Comparison of ENCODE assay signal across 21 cellular contexts in the genomic region with DNA sequence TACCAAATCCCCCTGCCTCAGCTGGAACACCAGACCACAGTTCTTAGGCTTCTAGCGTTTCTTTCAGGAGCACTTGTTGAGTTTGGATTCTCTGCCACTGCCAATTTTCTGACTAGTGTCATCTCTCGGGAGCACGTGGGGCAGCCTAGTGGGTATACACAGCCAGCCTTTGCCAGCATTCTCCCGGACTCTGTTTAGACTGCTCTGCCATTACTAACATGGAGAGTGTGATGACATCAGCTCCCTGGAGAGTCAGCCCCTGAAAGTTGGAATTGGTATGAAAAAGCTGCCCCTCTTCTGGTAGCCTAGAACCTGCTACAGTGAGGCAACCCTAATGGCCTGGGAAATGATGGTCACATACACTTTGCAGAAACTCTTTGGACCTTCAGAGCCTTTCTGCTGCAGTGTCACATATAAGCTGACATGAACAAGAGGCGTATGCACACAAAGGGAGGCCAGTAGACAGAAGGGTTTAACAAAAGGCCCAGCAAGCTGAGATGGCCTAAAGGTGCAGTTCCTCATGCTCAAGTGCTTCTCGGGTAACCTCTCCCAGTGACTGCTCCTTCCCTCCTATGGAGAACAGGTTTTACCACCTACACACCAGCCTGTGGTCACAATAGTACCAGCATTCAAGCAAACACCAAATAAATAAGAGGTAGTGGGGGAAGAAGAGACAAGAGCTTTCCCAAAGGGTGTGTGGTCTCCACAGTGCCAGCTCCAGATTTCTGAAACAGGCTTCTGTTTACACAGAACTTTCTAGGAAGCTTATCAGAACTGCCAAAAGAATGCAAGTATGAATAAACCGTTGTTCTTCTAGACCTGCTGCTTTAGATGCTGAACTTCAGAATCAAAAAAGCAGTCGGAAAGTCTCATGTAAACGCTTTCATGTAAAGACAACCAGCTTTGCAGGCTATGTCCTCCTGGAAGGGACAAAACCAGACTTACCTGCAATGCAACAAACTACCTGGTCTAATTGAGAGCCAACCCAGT. TPM values are rescaled to one million over a fixed set of nuclear protein-coding genes. Genes with fewer than 3 reads are reported as not detected.
A peak's percentile ranks its signal among the peaks of the same experiment; 100 is the strongest.
DNase-seq lines count a peak whose midpoint lies in the region; ATAC-seq and TF ChIP-seq lines count a peak whose summit lies in the region.
"Had no signal": no experiment of that assay in that cellular context is flagged by ENCODE, and none has a peak within 500 bp of the region (broad histone marks: within the 10 kb centered on the region; RNA-seq: fewer than 3 reads in every experiment).

No MANE protein-coding gene starts in this region.

- H3K9ac ChIP-seq in PC-3 (ENCODE audit: low read length) = no peak overlapping the region
- H3K9ac ChIP-seq: SK-N-SH had no signal

- no peaks in the 10 kb centered on the region for H3K27me3 Mint-ChIP-seq in type B pancreatic cell
- no peaks in the 10 kb centered on the region for H3K27me3 Mint-ChIP-seq in WTC11 (ENCODE audit: low read depth)
- H3K27me3 Mint-ChIP-seq: activated naive CD8-positive, alpha-beta T cell treated with anti-CD3 and anti-CD28 coated beads, Interleukin-2, amount 10 ng/mL, durations not matched to agents 7 days and 5 days; stimulated activated naive CD8-positive, alpha-beta T cell treated with anti-CD3 and anti-CD28 coated beads, Interleukin-15, amount 100 ng/mL, for 72 hours had no signal

- H3K4me1 ChIP-seq in PC-3 (ENCODE audit: insufficient read depth, low read length) = peaks cover 19% of the 10 kb centered on the region
- H3K4me1 ChIP-seq: A549 had no signal

- no peak overlapping the region for H3K27ac ChIP-seq in PC-3 (ENCODE audit: low read length)
- H3K27ac ChIP-seq in layer of hippocampus (ENCODE audit: low read depth, low read length) = peak overlapping the region; percentile 3
- H3K27ac ChIP-seq: A549, neutrophil had no signal

- H4K20me1 ChIP-seq in PC-3 (ENCODE audit: low read length) = no peaks in the 10 kb centered on the region

- no peak overlapping the region for H3K4me3 ChIP-seq in PC-3 (ENCODE audit: low read length)
- H3K4me3 ChIP-seq: A549 had no signal

- TF ChIP-seq CTCF in PC-3 (conservative IDR thresholded peaks at IDR 0.05; ENCODE audit: low read depth, low read length) = no peak
- TF ChIP-seq CTCF in type B pancreatic cell (conservative IDR thresholded peaks at IDR 0.05) = no peak
- TF ChIP-seq CTCF in WTC11 (IDR thresholded peaks at IDR 0.05) = no peak

- no peaks in the 10 kb centered on the region for H3K9me3 Mint-ChIP-seq in type B pancreatic cell
- H3K9me3 Mint-ChIP-seq in WTC11 = no peaks in the 10 kb centered on the region
- H3K9me3 Mint-ChIP-seq: activated naive CD8-positive, alpha-beta T cell treated with anti-CD3 and anti-CD28 coated beads, Interleukin-2, amount 10 ng/mL, durations not matched to agents 7 days and 5 days; activated T-helper 2 cell treated with anti-CD3 and anti-CD28 coated beads, Interferon-gamma antibody, Interleukin-2, Interleukin-4, amounts not matched to agents 10 μg/mL and 5 μg/mL and 100 μg/mL, durations not matched to agents 14 hours and 24 hours and 36 hours; HFFc6; stimulated activated naive CD8-positive, alpha-beta T cell treated with anti-CD3 and anti-CD28 coated beads, Interleukin-15, amount 100 ng/mL, for 72 hours had no signal

- DNase-seq in NCI-H2171 treated with DMSO at 0.1 percent for 48 hours (lab: John Stamatoyannopoulos, UW) (peak; percentile 43), NCI-H2171 (lab: John Stamatoyannopoulos, UW) (no peak), PC-3 (peak; percentile 35), type B pancreatic cell (ENCODE audit: extremely low spot score, unreplicated experiment) (no peak), 8988T (no peak), WTC11 (ENCODE audit: low spot score) (no peak)
- DNase-seq: activated CD4-positive, alpha-beta T cell treated with anti-CD3 and anti-CD28 coated beads for 1 hour; activated naive CD8-positive, alpha-beta T cell treated with anti-CD3 and anti-CD28 coated beads, Interleukin-2, amount 10 ng/mL, durations not matched to agents 7 days and 5 days; Calu3; foreskin melanocyte; GF-D8; HFFc6; SK-N-SH; stimulated activated CD4-positive, alpha-beta T cell treated with anti-CD3 and anti-CD28 coated beads, Interleukin-4, amount 100 ng/mL, for 4 hours; stimulated activated naive CD8-positive, alpha-beta T cell treated with anti-CD3 and anti-CD28 coated beads, Interleukin-15, amount 100 ng/mL, for 72 hours; T-helper 9 cell had no signal

- no peaks in the 10 kb centered on the region for H3K79me2 ChIP-seq in PC-3 (ENCODE audit: low read length)

- H3K36me3 Mint-ChIP-seq in type B pancreatic cell (peaks cover 24% of the 10 kb centered on the region), WTC11 (peaks cover 38% of the 10 kb centered on the region)

- no TSS peak for BruUV-seq in PC-3 (replicated peaks; lab: Mats Ljungman, UMichigan)

- no peaks in the 10 kb centered on the region for H3F3A ChIP-seq in PC-3 (ENCODE audit: low read length, unreplicated experiment)

- no peak overlapping the region for H3K4me2 ChIP-seq in PC-3 (ENCODE audit: low read length)
- H3K4me2 ChIP-seq: A549, SK-N-SH had no signal

- H3K9me3 ChIP-seq in PC-3 (ENCODE audit: low read length) = no peaks in the 10 kb centered on the region
- H3K9me3 ChIP-seq: A549, neutrophil, SK-N-SH had no signal

- ATAC-seq in PC-3 (peak; percentile 45; the same call in 1 of the 2 replicates), GM21737 (IDR thresholded peaks at IDR 0.05; ENCODE audit: unreplicated experiment) (no peak), WTC11 (no peak)
- ATAC-seq: A549; stimulated activated naive CD8-positive, alpha-beta T cell treated with anti-CD3 and anti-CD28 coated beads, Interleukin-15, amount 100 ng/mL, for 72 hours had no signal

- no peaks in the 10 kb centered on the region for H3K27me3 ChIP-seq in PC-3 (ENCODE audit: low read length)
- no peaks in the 10 kb centered on the region for H3K27me3 ChIP-seq in layer of hippocampus (ENCODE audit: control insufficient read depth, insufficient read depth, low read length)
- H3K27me3 ChIP-seq: neutrophil had no signal

- no peaks in the 10 kb centered on the region for H3K9me2 ChIP-seq in PC-3 (replicated peaks; ENCODE audit: low read length)
- H3K9me2 ChIP-seq: SK-N-SH had no signal

- CTCF ChIA-PET in PC-3 (lab: Charles Lee) (no interaction called here), WTC11 (lab: Charles Lee) (interaction anchor here (2.1 kb wide), 1 partner anchor 47 kb away, joined by 5 read pairs; no protein-coding TSS in a partner anchor)

- H3K4me1 Mint-ChIP-seq in type B pancreatic cell (ENCODE audit: unreplicated experiment) (peaks cover 3% of the 10 kb centered on the region), WTC11 (no peaks in the 10 kb centered on the region; the same call in 1 of the 2 replicates)
- H3K4me1 Mint-ChIP-seq: stimulated activated naive CD8-positive, alpha-beta T cell treated with anti-CD3 and anti-CD28 coated beads, Interleukin-15, amount 100 ng/mL, for 72 hours had no signal

- H3K36me3 ChIP-seq in PC-3 (ENCODE audit: low read depth, low read length) = peaks cover 6% of the 10 kb centered on the region

- H2AFZ ChIP-seq in PC-3 (ENCODE audit: low read length) = no peak overlapping the region

- H3K27ac Mint-ChIP-seq in type B pancreatic cell (peak overlapping the region; percentile 88), WTC11 (no peak overlapping the region)
- H3K27ac Mint-ChIP-seq: activated naive CD8-positive, alpha-beta T cell treated with anti-CD3 and anti-CD28 coated beads, Interleukin-2, amount 10 ng/mL, durations not matched to agents 7 days and 5 days; activated T-helper 2 cell treated with anti-CD3 and anti-CD28 coated beads, Interferon-gamma antibody, Interleukin-2, Interleukin-4, amounts not matched to agents 10 μg/mL and 5 μg/mL and 100 μg/mL, durations not matched to agents 14 hours and 24 hours and 36 hours; HFFc6 had no signal

- POLR2A ChIA-PET in PC-3 (lab: Charles Lee; ENCODE audit: unreplicated experiment) (no interaction called here), WTC11 (lab: Charles Lee) (no interaction called here)

- H3K4me3 Mint-ChIP-seq in type B pancreatic cell (peak overlapping the region; percentile 57), WTC11 (no peak overlapping the region)
- H3K4me3 Mint-ChIP-seq: activated naive CD8-positive, alpha-beta T cell treated with anti-CD3 and anti-CD28 coated beads, Interleukin-2, amount 10 ng/mL, durations not matched to agents 7 days and 5 days; HFFc6; stimulated activated naive CD8-positive, alpha-beta T cell treated with anti-CD3 and anti-CD28 coated beads, Interleukin-15, amount 100 ng/mL, for 72 hours had no signal

- intact Hi-C loops in PC-3 (cut with micrococcal nuclease) = no loop called here

TF ChIP-seq in WTC11, 78 proteins besides CTCF, POLR2A, EP300 and RAD21 (continues in another document):
- TF ChIP-seq, protein P1, sequence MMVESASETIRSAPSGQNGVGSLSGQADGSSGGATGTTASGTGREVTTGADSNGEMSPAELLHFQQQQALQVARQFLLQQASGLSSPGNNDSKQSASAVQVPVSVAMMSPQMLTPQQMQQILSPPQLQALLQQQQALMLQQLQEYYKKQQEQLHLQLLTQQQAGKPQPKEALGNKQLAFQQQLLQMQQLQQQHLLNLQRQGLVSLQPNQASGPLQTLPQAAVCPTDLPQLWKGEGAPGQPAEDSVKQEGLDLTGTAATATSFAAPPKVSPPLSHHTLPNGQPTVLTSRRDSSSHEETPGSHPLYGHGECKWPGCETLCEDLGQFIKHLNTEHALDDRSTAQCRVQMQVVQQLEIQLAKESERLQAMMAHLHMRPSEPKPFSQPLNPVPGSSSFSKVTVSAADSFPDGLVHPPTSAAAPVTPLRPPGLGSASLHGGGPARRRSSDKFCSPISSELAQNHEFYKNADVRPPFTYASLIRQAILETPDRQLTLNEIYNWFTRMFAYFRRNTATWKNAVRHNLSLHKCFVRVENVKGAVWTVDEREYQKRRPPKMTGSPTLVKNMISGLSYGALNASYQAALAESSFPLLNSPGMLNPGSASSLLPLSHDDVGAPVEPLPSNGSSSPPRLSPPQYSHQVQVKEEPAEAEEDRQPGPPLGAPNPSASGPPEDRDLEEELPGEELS (CRISPR knock-in tag; IDR thresholded peaks at IDR 0.05) = no peak
- TF ChIP-seq, protein P2, sequence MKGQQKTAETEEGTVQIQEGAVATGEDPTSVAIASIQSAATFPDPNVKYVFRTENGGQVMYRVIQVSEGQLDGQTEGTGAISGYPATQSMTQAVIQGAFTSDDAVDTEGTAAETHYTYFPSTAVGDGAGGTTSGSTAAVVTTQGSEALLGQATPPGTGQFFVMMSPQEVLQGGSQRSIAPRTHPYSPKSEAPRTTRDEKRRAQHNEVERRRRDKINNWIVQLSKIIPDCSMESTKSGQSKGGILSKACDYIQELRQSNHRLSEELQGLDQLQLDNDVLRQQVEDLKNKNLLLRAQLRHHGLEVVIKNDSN (CRISPR knock-in tag; IDR thresholded peaks at IDR 0.05) = no peak
- no peak for TF ChIP-seq JAZF1 (CRISPR knock-in tag; IDR thresholded peaks at IDR 0.05)
- no peak for TF ChIP-seq ZNF416 (CRISPR knock-in tag; IDR thresholded peaks at IDR 0.05)

RNA-seq across cellular contexts. Expression of a gene that starts 16.5 kb away (rescaled TPM):
- total RNA-seq in PC-3 (2014; rRNA removed) (2.3 and 3.9 TPM in 2 replicates), type B pancreatic cell (ENCODE audit: low replicate concordance) (5.2 and 8.3 TPM in 2 replicates), WTC11 (2021) (0.48 to 1.8 TPM (median 1.5 TPM) in 3 replicates)

RNA-seq across cellular contexts. Expression of a gene that starts 17.1 kb away (rescaled TPM):
- total RNA-seq in PC-3 (2014; rRNA removed) (0.55 TPM in 1 of 2 replicates, not detected in the other), type B pancreatic cell (ENCODE audit: low replicate concordance) (4.6 and 5.5 TPM in 2 replicates), WTC11 (2021) (0.27 to 0.50 TPM (median 0.48 TPM) in 3 replicates)
- total RNA-seq: activated T-helper 2 cell treated with anti-CD3 and anti-CD28 coated beads, Interferon-gamma antibody, Interleukin-2, Interleukin-4, amounts not matched to agents 10 μg/mL and 5 μg/mL and 100 μg/mL, durations not matched to agents 14 hours and 24 hours and 36 hours had no signal

RNA-seq across cellular contexts. Expression of a gene that starts 49.3 kb away (rescaled TPM):
- total RNA-seq in PC-3 (2014; rRNA removed) = 15.6 and 19.3 TPM in 2 replicates
- 46.0 and 58.9 TPM in 2 replicates for total RNA-seq in type B pancreatic cell (ENCODE audit: low replicate concordance)
- total RNA-seq in WTC11 (2021) = 46.4 to 53.9 TPM (median 52.9 TPM) in 3 replicates

Comparison
In these comparisons a context has a peak if more than half of its experiments do, and no peak if none do; other contexts are left out.
1. DNase-seq: peak in NCI-H2171 treated with DMSO at 0.1 percent for 48 hours (single experiment) and PC-3 (single experiment); none in NCI-H2171 (single experiment), type B pancreatic cell (single experiment), 8988T (single experiment) and WTC11 (single experiment).